8 cellular contexts compared by ENCODE assay signal in the genomic region with DNA sequence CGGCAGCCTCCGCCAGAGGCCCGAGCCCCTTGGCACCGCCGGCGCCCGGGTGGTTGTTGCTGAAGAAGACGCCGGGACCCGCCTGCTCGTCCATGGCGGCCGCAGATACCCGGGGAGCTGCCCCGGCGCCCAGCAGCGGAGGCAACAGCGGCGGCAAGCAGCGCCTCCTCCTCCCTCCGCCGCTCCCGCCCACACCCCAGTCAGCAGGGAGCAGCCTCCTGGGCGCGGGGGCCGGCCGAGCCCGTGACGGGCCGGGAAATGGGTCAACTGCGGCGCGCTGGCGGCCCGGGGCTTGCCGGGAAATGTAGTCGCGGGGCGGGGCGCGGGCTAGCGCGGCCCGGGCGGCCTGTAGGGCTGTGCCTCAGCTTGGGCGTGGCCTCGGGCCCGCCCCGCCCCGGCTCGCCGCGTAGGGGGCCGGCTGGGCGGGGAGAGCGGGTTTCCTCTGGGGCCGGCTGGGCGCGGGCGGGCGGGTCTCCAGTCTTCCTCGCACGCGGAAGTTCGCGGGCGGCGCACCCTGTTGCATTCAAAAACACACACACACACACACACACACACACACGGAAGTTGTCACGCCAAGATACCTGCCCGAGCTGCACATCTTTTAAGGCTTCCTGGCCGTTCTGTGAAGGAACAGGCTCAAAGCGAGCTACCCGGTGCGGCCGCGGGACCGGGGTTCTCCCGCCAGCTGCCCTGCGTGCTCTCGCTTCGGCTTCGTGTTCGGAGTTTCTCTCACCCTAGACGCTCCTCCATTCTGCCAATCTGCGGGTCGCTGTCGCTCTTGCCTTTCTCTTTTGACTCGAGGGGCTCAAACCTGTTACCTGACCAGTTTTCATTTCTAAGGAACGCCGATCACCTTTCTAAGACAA. TPM values are rescaled to one million over a fixed set of nuclear protein-coding genes. Genes with fewer than 3 reads are reported as not detected.
DNase-seq lines count a peak whose midpoint lies in the region; TF ChIP-seq lines count a peak whose summit lies in the region.

A gene with protein sequence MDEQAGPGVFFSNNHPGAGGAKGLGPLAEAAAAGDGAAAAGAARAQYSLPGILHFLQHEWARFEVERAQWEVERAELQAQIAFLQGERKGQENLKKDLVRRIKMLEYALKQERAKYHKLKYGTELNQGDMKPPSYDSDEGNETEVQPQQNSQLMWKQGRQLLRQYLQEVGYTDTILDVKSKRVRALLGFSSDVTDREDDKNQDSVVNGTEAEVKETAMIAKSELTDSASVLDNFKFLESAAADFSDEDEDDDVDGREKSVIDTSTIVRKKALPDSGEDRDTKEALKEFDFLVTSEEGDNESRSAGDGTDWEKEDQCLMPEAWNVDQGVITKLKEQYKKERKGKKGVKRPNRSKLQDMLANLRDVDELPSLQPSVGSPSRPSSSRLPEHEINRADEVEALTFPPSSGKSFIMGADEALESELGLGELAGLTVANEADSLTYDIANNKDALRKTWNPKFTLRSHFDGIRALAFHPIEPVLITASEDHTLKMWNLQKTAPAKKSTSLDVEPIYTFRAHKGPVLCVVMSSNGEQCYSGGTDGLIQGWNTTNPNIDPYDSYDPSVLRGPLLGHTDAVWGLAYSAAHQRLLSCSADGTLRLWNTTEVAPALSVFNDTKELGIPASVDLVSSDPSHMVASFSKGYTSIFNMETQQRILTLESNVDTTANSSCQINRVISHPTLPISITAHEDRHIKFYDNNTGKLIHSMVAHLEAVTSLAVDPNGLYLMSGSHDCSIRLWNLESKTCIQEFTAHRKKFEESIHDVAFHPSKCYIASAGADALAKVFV (minus strand): TSS at position 167 of the 866 bp plus-strand sequence. CDS start 73 bp downstream, at position 94.

- TF ChIP-seq CTCF in HFF-Myc (IDR thresholded peaks at IDR 0.05; ENCODE audit: low read depth, low read length, missing control alignments) (no peak), neutrophil (IDR thresholded peaks at IDR 0.05) (peak; percentile 54), subcutaneous adipose tissue (IDR thresholded peaks at IDR 0.05; ENCODE audit: low read depth) (no peak)

- DNase-seq in GM04503 (ENCODE audit: low read depth) (peak; percentile 65), HFF-Myc (ENCODE audit: extremely low read depth, low read depth) (peak; percentile 70), MV-4-11 (lab: John Stamatoyannopoulos, UW) (peak; percentile 93), SJSA1 (ENCODE audit: low read depth in 1 of 2, low spot score in 2 of 2) (peak; percentile 93 to 97), foreskin melanocyte (peak; percentile 93)
- DNase-seq in activated naive CD4-positive, alpha-beta T cell (lab: John Stamatoyannopoulos, UW), result peak; percentile 87 to 98 (median 92)

- no peaks in the 10 kb centered on the region for H3K27me3 ChIP-seq in SJSA1 (replicated peaks)
- H3K27me3 ChIP-seq in neutrophil, result no peaks in the 10 kb centered on the region

- H3K9me3 ChIP-seq in SJSA1 (replicated peaks) (no peaks in the 10 kb centered on the region), neutrophil (no peaks in the 10 kb centered on the region)

- peak within 1 kb of the TSS; percentile 89 for H3K4me3 ChIP-seq in HFF-Myc (replicated peaks; ENCODE audit: low read depth, low read length)
- H3K4me3 ChIP-seq in SJSA1, result peak within 1 kb of the TSS; percentile 89
- peak within 1 kb of the TSS; percentile 80 to 81 for H3K4me3 ChIP-seq in neutrophil (ENCODE audit: low read depth in 1 of 2, low read length in 1 of 2)

- H3K36me3 ChIP-seq in SJSA1 (peaks cover 3% of the 10 kb centered on the region), neutrophil (no peaks in the 10 kb centered on the region)

- peak within 1 kb of the TSS; percentile 42; the same call in 1 of the 2 replicates for H3K27ac ChIP-seq in SJSA1
- H3K27ac ChIP-seq in neutrophil, result peak within 1 kb of the TSS; percentile 93

- H3K4me1 ChIP-seq in SJSA1 (replicated peaks) (peaks cover 13% of the 10 kb centered on the region; the same call in 1 of the 2 replicates), neutrophil (ENCODE audit: control insufficient read depth in 1 of 2, insufficient read depth in 1 of 2, low read depth in 1 of 2, low read length in 1 of 2) (peaks cover 27 to 30% of the 10 kb centered on the region in 2 experiments)

RNA-seq across cellular contexts. Expression of the gene that starts here (rescaled TPM):
- 11.2 and 18.8 TPM in 2 replicates for total RNA-seq in SJSA1 (2014; rRNA removed; shearing (Covaris generic))
- 10 to 100 TPM; 21.3 to 34.9 (median 27.9) TPM for total RNA-seq in subcutaneous adipose tissue

Comparison
In these comparisons a context has a peak if more than half of its experiments do, and no peak if none do; other contexts are left out.
1. Peak in every context shown above with its lines: DNase-seq, H3K4me3 ChIP-seq and H3K27ac ChIP-seq.